Comparison of ENCODE assay signal across 25 cellular contexts in the genomic region with DNA sequence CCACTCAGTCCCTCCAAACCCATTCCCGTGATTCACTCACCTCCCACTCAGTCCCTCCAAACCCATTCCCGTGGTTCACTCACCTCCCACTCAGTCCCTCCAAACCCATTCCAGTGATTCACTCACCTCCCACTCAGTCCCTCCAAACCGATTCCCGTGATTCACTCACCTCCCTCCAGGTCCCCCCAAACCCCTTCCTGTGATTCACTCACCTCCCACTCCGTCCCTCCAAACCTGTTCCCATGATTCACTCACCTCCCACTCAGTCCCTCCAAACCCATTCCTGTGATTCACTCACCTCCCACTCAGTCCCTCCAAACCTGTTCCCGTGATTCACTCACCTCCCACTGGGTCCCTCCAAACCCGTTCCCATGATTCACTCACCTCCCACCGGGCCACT.
"Had no signal": no experiment of that assay in that cellular context is flagged by ENCODE, and none has a peak within 500 bp of the region (broad histone marks: within the 10 kb centered on the region; RNA-seq: fewer than 3 reads in every experiment).

No MANE protein-coding gene starts in this region.

- H3K27ac ChIP-seq: breast epithelium, Peyer's patch, SJSA1 had no signal

- H3K36me3 ChIP-seq: breast epithelium, Peyer's patch, SJSA1 had no signal

- H3K27ac Mint-ChIP-seq: activated CD8-positive, alpha-beta T cell treated with anti-CD3 and anti-CD28 coated beads for 36 hours; activated naive CD4-positive, alpha-beta T cell treated with anti-CD3 and anti-CD28 coated beads, Interleukin-2, amount 10 ng/mL, durations not matched to agents 7 days and 5 days; activated naive CD8-positive, alpha-beta T cell treated with anti-CD3 and anti-CD28 coated beads for 36 hours; activated T-helper 1 cell treated with anti-CD3 and anti-CD28 coated beads, Interleukin-12 subunit alpha, Interleukin-12 subunit beta, Interleukin-2, Interleukin-4 antibody, amounts not matched to agents 30 ng/mL and 10 ng/mL and 1 ng/mL, durations not matched to agents 14 hours and 24 hours and 36 hours; T-helper 1 cell treated with Interleukin-12 subunit alpha and Interleukin-12 subunit beta and Interleukin-4 antibody, amounts not matched to agents 30 μg/mL and 1 μg/mL, for 36 hours had no signal

- H3K4me1 ChIP-seq: breast epithelium, Peyer's patch, SJSA1 had no signal

- H3K4me1 Mint-ChIP-seq: activated naive CD4-positive, alpha-beta T cell treated with anti-CD3 and anti-CD28 coated beads, Interleukin-2, amount 10 ng/mL, durations not matched to agents 7 days and 5 days; activated naive CD8-positive, alpha-beta T cell treated with anti-CD3 and anti-CD28 coated beads for 36 hours; central memory CD8-positive, alpha-beta T cell had no signal

- H3K9me3 ChIP-seq: breast epithelium, Peyer's patch had no signal

- H3K27me3 ChIP-seq: Peyer's patch, SJSA1 had no signal

- H3K9me3 Mint-ChIP-seq: activated CD8-positive, alpha-beta T cell treated with anti-CD3 and anti-CD28 coated beads for 36 hours; activated naive CD4-positive, alpha-beta T cell treated with anti-CD3 and anti-CD28 coated beads, Interleukin-2, amount 10 ng/mL, durations not matched to agents 7 days and 5 days; activated naive CD8-positive, alpha-beta T cell treated with anti-CD3 and anti-CD28 coated beads for 36 hours; activated T-helper 1 cell treated with anti-CD3 and anti-CD28 coated beads, Interleukin-12 subunit alpha, Interleukin-12 subunit beta, Interleukin-2, Interleukin-4 antibody, amounts not matched to agents 30 ng/mL and 10 ng/mL and 1 ng/mL, durations not matched to agents 14 hours and 24 hours and 36 hours; central memory CD8-positive, alpha-beta T cell; T-helper 1 cell treated with Interleukin-12 subunit alpha and Interleukin-12 subunit beta and Interleukin-4 antibody, amounts not matched to agents 30 μg/mL and 1 μg/mL, for 36 hours had no signal

- DNase-seq: activated CD4-positive, alpha-beta T cell treated with anti-CD3 and anti-CD28 coated beads, Interleukin-2, amount 50 U/mL, for 1 hour; activated CD4-positive, CD25-positive, alpha-beta regulatory T cell; activated CD8-positive, alpha-beta memory T cell treated with anti-CD3 and anti-CD28 coated beads, Interleukin-2, amount 50 U/mL, for 4 hours; activated CD8-positive, alpha-beta T cell treated with anti-CD3 and anti-CD28 coated beads for 36 hours; activated gamma-delta T cell treated with Interleukin-2 at 50 U/mL for 16 hours; activated naive CD4-positive, alpha-beta T cell treated with anti-CD3 and anti-CD28 coated beads, Interleukin-2, amount 10 ng/mL, durations not matched to agents 7 days and 5 days; activated naive CD8-positive, alpha-beta T cell treated with anti-CD3 and anti-CD28 coated beads for 36 hours; Karpas-422; MM.1S; NCI-H1105; NCI-H1436 treated with DMSO at 0.1 percent for 48 hours; NCI-H187; NCI-H2081; NCI-H510A treated with DMSO at 0.1 percent for 48 hours; SHP77; SW 1271; T-helper 9 cell had no signal

- H3K36me3 Mint-ChIP-seq: activated naive CD4-positive, alpha-beta T cell treated with anti-CD3 and anti-CD28 coated beads, Interleukin-2, amount 10 ng/mL, durations not matched to agents 7 days and 5 days; activated naive CD8-positive, alpha-beta T cell treated with anti-CD3 and anti-CD28 coated beads for 36 hours had no signal

- ATAC-seq: activated CD8-positive, alpha-beta T cell treated with anti-CD3 and anti-CD28 coated beads for 36 hours; K562; SK-N-SH treated with all-trans-retinoic acid at 6 μM for 48 hours had no signal

- H3K4me3 Mint-ChIP-seq: activated CD8-positive, alpha-beta T cell treated with anti-CD3 and anti-CD28 coated beads for 36 hours; activated naive CD4-positive, alpha-beta T cell treated with anti-CD3 and anti-CD28 coated beads, Interleukin-2, amount 10 ng/mL, durations not matched to agents 7 days and 5 days; activated naive CD8-positive, alpha-beta T cell treated with anti-CD3 and anti-CD28 coated beads for 36 hours; activated T-helper 1 cell treated with anti-CD3 and anti-CD28 coated beads, Interleukin-12 subunit alpha, Interleukin-12 subunit beta, Interleukin-2, Interleukin-4 antibody, amounts not matched to agents 30 ng/mL and 10 ng/mL and 1 ng/mL, durations not matched to agents 14 hours and 24 hours and 36 hours; central memory CD8-positive, alpha-beta T cell; T-helper 1 cell treated with Interleukin-12 subunit alpha and Interleukin-12 subunit beta and Interleukin-4 antibody, amounts not matched to agents 30 μg/mL and 1 μg/mL, for 36 hours had no signal

- H3K27me3 Mint-ChIP-seq: activated naive CD4-positive, alpha-beta T cell treated with anti-CD3 and anti-CD28 coated beads, Interleukin-2, amount 10 ng/mL, durations not matched to agents 7 days and 5 days had no signal

- H3K4me3 ChIP-seq: breast epithelium, K562, Peyer's patch, SJSA1 had no signal
